ENCODE assay signal across 11 cellular contexts in genomic region chr11:63534895-63535461, GRCh38. TPM values are rescaled to one million over a fixed set of nuclear protein-coding genes. Genes with fewer than 3 reads are reported as not detected.
DNase-seq lines count a peak whose midpoint lies in the region; ATAC-seq, FAIRE-seq and TF ChIP-seq lines count a peak whose summit lies in the region.
"Had no signal": no experiment of that assay in that cellular context is flagged by ENCODE, and none has a peak within 500 bp of the region (broad histone marks: within the 10 kb centered on the region; RNA-seq: fewer than 3 reads in every experiment).

No MANE protein-coding gene starts in this region.

- ATAC-seq in GM18502 (IDR thresholded peaks at IDR 0.05; ENCODE audit: poor library complexity, unreplicated experiment) (peak; percentile 59), HG02642 (IDR thresholded peaks at IDR 0.05; ENCODE audit: poor library complexity, unreplicated experiment) (peak; percentile 46), lower lobe of right lung (no peak)
- ATAC-seq: pancreas had no signal

- no peaks in the 10 kb centered on the region for H3K79me2 ChIP-seq in smooth muscle cell (ENCODE audit: low read depth)

- H4K20me1 ChIP-seq in smooth muscle cell (ENCODE audit: low read depth): no peaks in the 10 kb centered on the region

- WGBS in smooth muscle cell (ENCODE audit: low lambda C conversion rate): 88% methylated on average over 5 of the region's 5 CpGs

- no peaks in the 10 kb centered on the region for H3F3A ChIP-seq in smooth muscle cell (ENCODE audit: low read depth)

- TF ChIP-seq POLR2A in H54 (IDR thresholded peaks at IDR 0.05; ENCODE audit: low read depth, low read length): no peak

- TF ChIP-seq CTCF in lower lobe of right lung (IDR thresholded peaks at IDR 0.05) (no peak), smooth muscle cell (IDR thresholded peaks at IDR 0.05; ENCODE audit: borderline replicate concordance, insufficient read depth, poor library complexity, severe bottlenecking) (no peak)

- H3K27me3 ChIP-seq in lower lobe of right lung (ENCODE audit: low read depth) (no peaks in the 10 kb centered on the region), smooth muscle cell (ENCODE audit: low read depth) (peaks cover under 1% of the 10 kb centered on the region)
- H3K27me3 ChIP-seq: pancreas had no signal

- peak overlapping the region; percentile 31 for H3K27ac ChIP-seq in lower lobe of right lung
- H3K27ac ChIP-seq in smooth muscle cell (ENCODE audit: low read depth): no peak overlapping the region
- H3K27ac ChIP-seq: pancreas had no signal

- peaks cover 56% of the 10 kb centered on the region for H3K4me1 ChIP-seq in lower lobe of right lung
- H3K4me1 ChIP-seq in smooth muscle cell (ENCODE audit: low read depth): peaks cover 11% of the 10 kb centered on the region

- H3K36me3 ChIP-seq in lower lobe of right lung (peaks cover 5% of the 10 kb centered on the region), smooth muscle cell (ENCODE audit: low read depth) (no peaks in the 10 kb centered on the region)
- H3K36me3 ChIP-seq: pancreas had no signal

- no peak for FAIRE-seq in H54 (lab: Jason Lieb, UNC)
- FAIRE-seq: pancreas had no signal

- H3K4me3 ChIP-seq in lower lobe of right lung (no peak overlapping the region), smooth muscle cell (no peak overlapping the region)
- H3K4me3 ChIP-seq: pancreas had no signal

- no peak overlapping the region for H3K4me2 ChIP-seq in smooth muscle cell

- intact Hi-C loops in lower lobe of right lung (cut with DNase I): no loop called here

- no peak overlapping the region for H2AFZ ChIP-seq in smooth muscle cell (ENCODE audit: low read depth)

- peak; percentile 71 for DNase-seq in RPMI8226
- DNase-seq in lower lobe of right lung: no peak
- DNase-seq in NCI-H748 treated with DMSO at 0.1 percent for 48 hours (lab: John Stamatoyannopoulos, UW): no peak
- DNase-seq in H54 (ENCODE audit: insufficient read length, low spot score): no peak
- no peak for DNase-seq in HuH-7.5 (ENCODE audit: low spot score)
- DNase-seq in smooth muscle cell (lab: John Stamatoyannopoulos, UW; ENCODE audit: unreplicated experiment): no peak
- DNase-seq: DMS 273 treated with DMSO at 0.1 percent for 48 hours, pancreas had no signal

- H3K9me3 ChIP-seq in lower lobe of right lung: no peaks in the 10 kb centered on the region
- no peaks in the 10 kb centered on the region for H3K9me3 ChIP-seq in smooth muscle cell (replicated peaks; ENCODE audit: low read depth)
- H3K9me3 ChIP-seq: pancreas had no signal

- no peak overlapping the region for H3K9ac ChIP-seq in smooth muscle cell (ENCODE audit: low read depth)

RNA-seq across cellular contexts. Expression of gene PLAAT4, which starts 1.6 kb away (rescaled TPM):
- total RNA-seq in lower lobe of right lung: 150 TPM
- not detected in 2 replicates for total RNA-seq in smooth muscle cell
- polyA plus RNA-seq in smooth muscle cell: not detected in 2 replicates

RNA-seq across cellular contexts. Expression of gene PLAAT2, which starts 28.2 kb away (rescaled TPM):
- total RNA-seq in lower lobe of right lung: 2.9 TPM
- not detected in 2 replicates for total RNA-seq in smooth muscle cell
- not detected in 2 replicates for polyA plus RNA-seq in smooth muscle cell
- total RNA-seq: LHCN-M2, pancreas had no signal

RNA-seq across cellular contexts. Expression of gene LGALS12, which starts 29.1 kb away (rescaled TPM):
- 0.68 TPM for total RNA-seq in lower lobe of right lung
- 0.58 TPM in 1 of 2 replicates, not detected in the other for total RNA-seq in smooth muscle cell
- not detected in 2 replicates for polyA plus RNA-seq in smooth muscle cell
- total RNA-seq: LHCN-M2 had no signal

RNA-seq across cellular contexts. Expression of gene PLAAT5, which starts 44.0 kb away (rescaled TPM):
- total RNA-seq in lower lobe of right lung (2.2 TPM), smooth muscle cell (0.04 TPM in 1 of 2 replicates, not detected in the other)
- 0.06 TPM in 1 of 2 replicates, not detected in the other for polyA plus RNA-seq in smooth muscle cell
- total RNA-seq: LHCN-M2 had no signal

Comparison
In these comparisons a context has a peak if more than half of its experiments do, and no peak if none do; other contexts are left out.
1. ATAC-seq: peak in GM18502 (single experiment) and HG02642 (single experiment); none in lower lobe of right lung (0 of 2).
2. RNA of gene PLAAT4, which starts 1.6 kb away (total RNA-seq): 150 TPM in lower lobe of right lung (single experiment); not detected in smooth muscle cell; every median in the first group is over 100 times any median in the second.